ENCODE assay signal across 8 cellular contexts in the genomic region with DNA sequence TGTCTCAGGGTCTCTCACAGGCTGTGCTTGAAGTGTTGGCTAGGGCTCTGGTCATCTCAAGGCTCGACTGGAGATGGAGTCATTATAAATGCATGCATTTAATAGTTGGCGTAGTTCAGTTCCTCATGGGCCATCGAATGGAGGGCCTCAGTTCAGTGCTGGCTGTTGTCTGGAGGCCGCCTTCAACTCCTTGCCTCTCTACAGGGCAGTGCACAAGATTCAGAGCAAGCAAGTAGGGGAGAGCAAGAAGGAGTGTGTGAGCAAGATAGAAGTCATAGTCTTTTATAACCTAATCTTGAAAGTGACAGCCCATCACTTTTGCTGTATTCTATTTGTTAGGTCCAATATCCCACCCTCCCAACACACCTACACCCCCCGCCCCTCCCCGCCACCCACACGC.
"Had no signal": no experiment of that assay in that cellular context is flagged by ENCODE, and none has a peak within 500 bp of the region (broad histone marks: within the 10 kb centered on the region; RNA-seq: fewer than 3 reads in every experiment).

No MANE protein-coding gene starts in this region.

- H3K4me3 Mint-ChIP-seq: IgD-negative memory B cell had no signal

- DNase-seq: IMR-90, KBM-7, KG1 had no signal

- H3K4me2 ChIP-seq: KMS-11 had no signal

- H3K27ac ChIP-seq: HL-60, KMS-11 had no signal

- ATAC-seq: HepG2, K562 had no signal

- H3K4me1 Mint-ChIP-seq: IgD-negative memory B cell had no signal

- H3K4me3 ChIP-seq: K562 had no signal

- H3K27ac Mint-ChIP-seq: IgD-negative memory B cell had no signal

- H3K27me3 Mint-ChIP-seq: IgD-negative memory B cell had no signal

- H3K9ac ChIP-seq: KMS-11 had no signal
